In genomic region chr14:99234366-99234765, GRCh38 we compare ENCODE assay signal across 11 cellular contexts. TPM values are rescaled to one million over a fixed set of nuclear protein-coding genes. Genes with fewer than 3 reads are reported as not detected.
DNase-seq lines count a peak whose midpoint lies in the region; ATAC-seq and TF ChIP-seq lines count a peak whose summit lies in the region.
"Had no signal": no experiment of that assay in that cellular context is flagged by ENCODE, and none has a peak within 500 bp of the region (broad histone marks: within the 10 kb centered on the region; RNA-seq: fewer than 3 reads in every experiment).

No MANE protein-coding gene starts in this region.

- peaks cover 72 to 80% of the 10 kb centered on the region in 2 donors for H3K4me1 Mint-ChIP-seq in natural killer cell treated with Interleukin-12 subunit alpha and Interleukin-12 subunit beta and Interleukin-15 and Interleukin-18, amount 100 ng/mL, for 72 hours (ENCODE audit: low read depth in 2 of 2)
- peaks cover 2% of the 10 kb centered on the region for H3K4me1 Mint-ChIP-seq in CD14-positive monocyte

- peaks cover 10% of the 10 kb centered on the region for H3K36me3 Mint-ChIP-seq in natural killer cell treated with Interleukin-12 subunit alpha and Interleukin-12 subunit beta and Interleukin-15 and Interleukin-18, amount 100 ng/mL, for 72 hours
- peaks cover 0 to 4% of the 10 kb centered on the region in 2 donors for H3K36me3 Mint-ChIP-seq in CD14-positive monocyte

- no peaks in the 10 kb centered on the region for H3K27me3 Mint-ChIP-seq in natural killer cell treated with Interleukin-12 subunit alpha and Interleukin-12 subunit beta and Interleukin-15 and Interleukin-18, amount 100 ng/mL, for 72 hours
- H3K27me3 Mint-ChIP-seq in CD14-positive monocyte (ENCODE audit: low read depth in 3 of 3), result peaks cover 49 to 76% (median 65%) of the 10 kb centered on the region in 3 donors

- intact Hi-C loops in CD14-positive monocyte (cut with micrococcal nuclease), result no loop called here

- H3K4me1 ChIP-seq in Peyer's patch, result peaks cover 0 to 19% (median 3%) of the 10 kb centered on the region in 4 donors
- H3K4me1 ChIP-seq: uterus had no signal

- TF ChIP-seq POLR2A in Peyer's patch (IDR thresholded peaks at IDR 0.05), result no peak

- no peak for TF ChIP-seq CTCF in Peyer's patch (IDR thresholded peaks at IDR 0.05)
- no peak for TF ChIP-seq CTCF in CD14-positive monocyte (IDR thresholded peaks at IDR 0.05)

- no peaks in the 10 kb centered on the region for H3K27me3 ChIP-seq in Peyer's patch

- H3K9me3 Mint-ChIP-seq in natural killer cell treated with Interleukin-12 subunit alpha and Interleukin-12 subunit beta and Interleukin-15 and Interleukin-18, amount 100 ng/mL, for 72 hours, result no peaks in the 10 kb centered on the region
- H3K9me3 Mint-ChIP-seq in CD14-positive monocyte, result peaks cover 5 to 25% (median 18%) of the 10 kb centered on the region in 7 donors

- peak overlapping the region; percentile 22 for H3K4me3 Mint-ChIP-seq in natural killer cell treated with Interleukin-12 subunit alpha and Interleukin-12 subunit beta and Interleukin-15 and Interleukin-18, amount 100 ng/mL, for 72 hours
- peak overlapping the region in 1 of 2 donors; percentile 48 for H3K4me3 Mint-ChIP-seq in CD14-positive monocyte

- no peaks in the 10 kb centered on the region for H3K36me3 ChIP-seq in Peyer's patch
- H3K36me3 ChIP-seq: uterus had no signal

- no peak overlapping the region for H3K4me3 ChIP-seq in Peyer's patch
- H3K4me3 ChIP-seq: uterus had no signal

- ATAC-seq in natural killer cell treated with Interleukin-12 subunit alpha and Interleukin-12 subunit beta and Interleukin-15 and Interleukin-18, amount 100 ng/mL, for 72 hours, result no peak

- peak overlapping the region in 1 of 2 donors; percentile 72 for H3K27ac Mint-ChIP-seq in natural killer cell treated with Interleukin-12 subunit alpha and Interleukin-12 subunit beta and Interleukin-15 and Interleukin-18, amount 100 ng/mL, for 72 hours
- no peak overlapping the region for H3K27ac Mint-ChIP-seq in CD14-positive monocyte

- H3K27ac ChIP-seq in Peyer's patch (peak overlapping the region; percentile 0 to 75 (median 38)), caudate nucleus (ENCODE audit: low read depth, low read length) (peak overlapping the region; percentile 46)
- H3K27ac ChIP-seq: uterus had no signal

- peak; percentile 50 for DNase-seq in ELF-1 (ENCODE audit: low read depth, low spot score)
- no peak for DNase-seq in Peyer's patch
- no peak for DNase-seq in caudate nucleus (lab: John Stamatoyannopoulos, UW)
- no peak for DNase-seq in natural killer cell treated with Interleukin-12 subunit alpha and Interleukin-12 subunit beta and Interleukin-15 and Interleukin-18, amount 100 ng/mL, for 72 hours (ENCODE audit: low spot score)
- no peak for DNase-seq in superior temporal gyrus (ENCODE audit: extremely low spot score)
- DNase-seq in activated CD4-positive, CD25-positive, alpha-beta regulatory T cell (lab: John Stamatoyannopoulos, UW), result no peak
- no peak for DNase-seq in CD14-positive monocyte (ENCODE audit: low spot score)
- DNase-seq: cerebellar nuclear complex, NCI-H1105, SK-N-SH, uterus had no signal

- no peaks in the 10 kb centered on the region for H3K9me3 ChIP-seq in Peyer's patch
- H3K9me3 ChIP-seq: SK-N-SH, uterus had no signal

RNA-seq across cellular contexts. Expression of gene BCL11B, which starts 37.6 kb away (rescaled TPM):
- total RNA-seq in Peyer's patch, result 10 to 100 TPM in 2 of 4 donors, 1 to 10 TPM in 2; 7.7 to 10.2 (median 10.0) TPM
- 10 to 100 TPM; 12.9 to 27.6 TPM for total RNA-seq in natural killer cell treated with Interleukin-12 subunit alpha and Interleukin-12 subunit beta and Interleukin-15 and Interleukin-18, amount 100 ng/mL, for 72 hours
- not detected for polyA plus RNA-seq in CD14-positive monocyte
- polyA plus RNA-seq: SK-N-SH had no signal
